ENCODE assay signal across 9 cellular contexts in the genomic region with DNA sequence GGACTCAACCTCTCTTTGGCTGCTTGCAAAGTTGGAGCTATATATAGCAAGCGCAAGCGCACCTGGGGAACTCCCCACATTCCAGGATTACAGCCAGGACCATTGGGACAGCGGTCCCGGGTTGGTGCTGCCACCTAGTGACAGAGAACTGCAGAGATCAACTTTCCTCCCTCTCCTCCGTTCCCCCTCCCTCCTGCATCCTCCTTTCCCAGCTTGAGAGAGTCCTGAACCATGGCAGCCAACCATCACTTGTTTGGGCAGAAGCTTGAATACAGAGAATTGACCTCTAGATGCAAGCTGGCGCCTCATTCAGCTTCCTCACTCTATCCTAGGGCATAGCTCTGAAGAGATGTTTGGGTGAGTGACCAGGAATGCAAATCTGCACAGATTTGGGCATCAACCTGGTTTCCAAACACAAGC. TPM values are rescaled to one million over a fixed set of nuclear protein-coding genes. Genes with fewer than 3 reads are reported as not detected.
A peak's percentile ranks its signal among the peaks of the same experiment; 100 is the strongest.
DNase-seq lines count a peak whose midpoint lies in the region; ATAC-seq and TF ChIP-seq lines count a peak whose summit lies in the region.
"Had no signal": no experiment of that assay in that cellular context is flagged by ENCODE, and none has a peak within 500 bp of the region (broad histone marks: within the 10 kb centered on the region; RNA-seq: fewer than 3 reads in every experiment).

No MANE protein-coding gene starts in this region.

- WGBS in heart left ventricle, 4 donors: 2 to 7% (median 5%) methylated on average over 6 of the region's 6 CpGs

- CTCF ChIA-PET in activated CD4-positive, alpha-beta T cell treated with anti-CD3 and anti-CD28 coated beads for 36 hours (lab: Charles Lee): interaction anchor here (0.6 to 7.1 kb wide), 26 partner anchors 9 to 1722 kb away, joined by 3 to 98 read pairs (median 5); a partner anchor contains a TSS

- H3K4me1 Mint-ChIP-seq in activated CD4-positive, alpha-beta T cell treated with anti-CD3 and anti-CD28 coated beads for 36 hours: peaks cover 82% of the 10 kb centered on the region
- no peaks in the 10 kb centered on the region for H3K4me1 Mint-ChIP-seq in progenitor cell of endocrine pancreas (ENCODE audit: low read depth)

- ATAC-seq in activated CD4-positive, alpha-beta T cell treated with anti-CD3 and anti-CD28 coated beads for 36 hours: no peak
- ATAC-seq in heart left ventricle (peak; percentile 63 to 88 (median 87)), HG03520 (IDR thresholded peaks at IDR 0.05; ENCODE audit: unreplicated experiment) (no peak)

- peak; percentile 71 for DNase-seq in activated CD4-positive, alpha-beta T cell treated with anti-CD3 and anti-CD28 coated beads for 36 hours
- DNase-seq in activated CD4-positive, alpha-beta T cell treated with anti-CD3 and anti-CD28 coated beads for 1 hour: no peak
- peak; percentile 48 to 68 for DNase-seq in Kasumi-1 (lab: John Stamatoyannopoulos, UW)
- peak; percentile 60 for DNase-seq in RPMI7951 (ENCODE audit: low read depth)
- DNase-seq in amniotic epithelial cell (ENCODE audit: low read depth): peak; percentile 81
- peak in 4 of 5 donors; percentile 61 to 73 (median 67) for DNase-seq in heart left ventricle
- peak; percentile 73 for DNase-seq in progenitor cell of endocrine pancreas (ENCODE audit: low spot score, unreplicated experiment)

- peak overlapping the region; percentile 88 for H3K27ac Mint-ChIP-seq in activated CD4-positive, alpha-beta T cell treated with anti-CD3 and anti-CD28 coated beads for 36 hours
- no peak overlapping the region for H3K27ac Mint-ChIP-seq in progenitor cell of endocrine pancreas

- H3K9me3 ChIP-seq in heart left ventricle: peaks cover 0 to 12% (median 0%) of the 10 kb centered on the region in 12 donors

- no peak overlapping the region for H3K4me3 ChIP-seq in heart left ventricle

- H3K36me3 ChIP-seq in heart left ventricle: no peaks in the 10 kb centered on the region

- H3K27me3 ChIP-seq in heart left ventricle: no peaks in the 10 kb centered on the region

- peaks cover 0 to 17% (median 0%) of the 10 kb centered on the region in 12 donors for H3K4me1 ChIP-seq in heart left ventricle

- no peak for TF ChIP-seq POLR2A in heart left ventricle (IDR thresholded peaks at IDR 0.05)

- POLR2A ChIA-PET in activated CD4-positive, alpha-beta T cell treated with anti-CD3 and anti-CD28 coated beads for 36 hours (lab: Charles Lee): interaction anchor here (0.6 to 4.1 kb wide), 8 partner anchors 10 to 99 kb away, joined by 3 to 22 read pairs (median 4); a partner anchor contains a TSS

- no peaks in the 10 kb centered on the region for H3K27me3 Mint-ChIP-seq in activated CD4-positive, alpha-beta T cell treated with anti-CD3 and anti-CD28 coated beads for 36 hours
- H3K27me3 Mint-ChIP-seq in progenitor cell of endocrine pancreas: peaks cover 10% of the 10 kb centered on the region

- peak overlapping the region; percentile 13 for H3K4me3 Mint-ChIP-seq in activated CD4-positive, alpha-beta T cell treated with anti-CD3 and anti-CD28 coated beads for 36 hours
- H3K4me3 Mint-ChIP-seq in progenitor cell of endocrine pancreas (ENCODE audit: low read depth): no peak overlapping the region

- intact Hi-C loops in activated CD4-positive, alpha-beta T cell treated with anti-CD3 and anti-CD28 coated beads for 36 hours (cut with DNase I, micrococcal nuclease): loop anchor here (2.0 to 5.0 kb wide), 4 partner anchors 74 to 434 kb away; a partner anchor contains a TSS
- intact Hi-C loops in heart left ventricle (cut with DNase I): loop anchor here in 6 of 10 donors (2.0 to 5.0 kb wide), 3 partner anchors 64 to 254 kb away; no protein-coding TSS in a partner anchor

- H3K36me3 Mint-ChIP-seq in activated CD4-positive, alpha-beta T cell treated with anti-CD3 and anti-CD28 coated beads for 36 hours (ENCODE audit: low read depth): peaks cover 2% of the 10 kb centered on the region
- H3K36me3 Mint-ChIP-seq in progenitor cell of endocrine pancreas (ENCODE audit: insufficient read depth): no peaks in the 10 kb centered on the region

- H3K27ac ChIP-seq in heart left ventricle: no peak overlapping the region

- TF ChIP-seq CTCF in heart left ventricle (IDR thresholded peaks at IDR 0.05) (peak; percentile 57 to 80 (median 70)), progenitor cell of endocrine pancreas (IDR thresholded peaks at IDR 0.05; ENCODE audit: unreplicated experiment) (peak; percentile 93)

- H3K9me3 Mint-ChIP-seq in activated CD4-positive, alpha-beta T cell treated with anti-CD3 and anti-CD28 coated beads for 36 hours (ENCODE audit: low read depth): peaks cover 7% of the 10 kb centered on the region
- H3K9me3 Mint-ChIP-seq in progenitor cell of endocrine pancreas (ENCODE audit: low read depth): peaks cover 3% of the 10 kb centered on the region

RNA-seq across cellular contexts. Expression of a gene that starts 17.4 kb away (rescaled TPM):
- 1 to 10 TPM; 2.2 to 3.2 TPM for total RNA-seq in activated CD4-positive, alpha-beta T cell treated with anti-CD3 and anti-CD28 coated beads for 36 hours
- 1.3 and 2.1 TPM in 2 replicates for total RNA-seq in RPMI7951 (2014; rRNA removed; shearing (Covaris generic))
- total RNA-seq in heart left ventricle: 10 to 100 TPM in 1 of 9 donors, 1 to 10 TPM in 8; 1.2 to 11.7 (median 1.6) TPM
- 1 to 10 TPM in 1 of 2 donors, under 1 TPM in 1; 0.50 to 3.1 TPM for polyA plus RNA-seq in heart left ventricle
- 1.0 and 6.3 TPM in 2 replicates for total RNA-seq in progenitor cell of endocrine pancreas

RNA-seq across cellular contexts. Expression of a gene that starts 38.8 kb away (rescaled TPM):
- total RNA-seq in activated CD4-positive, alpha-beta T cell treated with anti-CD3 and anti-CD28 coated beads for 36 hours: 100 to 1,000 TPM; 165 to 187 TPM
- 3.6 and 3.9 TPM in 2 replicates for total RNA-seq in RPMI7951 (2014; rRNA removed; shearing (Covaris generic))
- total RNA-seq in heart left ventricle (1 to 10 TPM in 4 of 9 donors, under 1 TPM in 4, not detected in 1; 0.40 to 8.3 (median 1.0) TPM), progenitor cell of endocrine pancreas (0.55 TPM in 1 of 2 replicates, not detected in the other)
- 1 to 10 TPM in 1 of 2 donors, under 1 TPM in 1; 0.84 to 1.3 TPM for polyA plus RNA-seq in heart left ventricle
- total RNA-seq: glomerular endothelial cell had no signal

Comparison
In these comparisons a context has a peak if more than half of its experiments do, and no peak if none do; other contexts are left out.
1. ATAC-seq: peak in heart left ventricle (4 of 4); none in activated CD4-positive, alpha-beta T cell treated with anti-CD3 and anti-CD28 coated beads for 36 hours (single experiment) and HG03520 (single experiment).
2. RNA of a gene that starts 38.8 kb away (total RNA-seq): 165 to 187 TPM in activated CD4-positive, alpha-beta T cell treated with anti-CD3 and anti-CD28 coated beads for 36 hours; 3.6 to 3.9 TPM in RPMI7951, 0.40 to 8.3 TPM in heart left ventricle and 0.55 TPM in progenitor cell of endocrine pancreas; every median in the first group is over 10 times any median in the second.